ENCODE assay signal across 14 cellular contexts in genomic region chr1:26296340-26297056, GRCh38. TPM values are rescaled to one million over a fixed set of nuclear protein-coding genes. Genes with fewer than 3 reads are reported as not detected.
"Had no signal": no experiment of that assay in that cellular context is flagged by ENCODE, and none has a peak within 500 bp of the region (broad histone marks: within the 10 kb centered on the region; RNA-seq: fewer than 3 reads in every experiment).

No MANE protein-coding gene starts in this region.

- H3K4me3 ChIP-seq: coronary artery, gastroesophageal sphincter, SJSA1, skin epidermis, tibial nerve had no signal

- H3K27ac ChIP-seq: coronary artery, gastroesophageal sphincter, SJSA1, skin epidermis, tibial nerve, VCaP had no signal

- ATAC-seq: gastroesophageal sphincter had no signal

- H3K27me3 ChIP-seq: gastroesophageal sphincter, SJSA1, tibial nerve had no signal

- DNase-seq: activated CD4-positive, alpha-beta T cell treated with anti-CD3 and anti-CD28 coated beads, Interleukin-2, amount 50 U/mL, for 1 hour; activated T-cell treated with anti-CD3 and anti-CD28 coated beads, Interleukin-2, amount 50 U/mL, for 1 hour; caudate nucleus; effector memory CD4-positive, alpha-beta T cell; T1000 had no signal

- H3K4me1 ChIP-seq: gastroesophageal sphincter, SJSA1 had no signal

- H3K9me3 ChIP-seq: gastroesophageal sphincter, SJSA1, tibial nerve had no signal

RNA-seq across cellular contexts. Expression of gene CD52, which starts 21.3 kb away (rescaled TPM):
- total RNA-seq: epithelial cell of proximal tubule, kidney epithelial cell, SJSA1 had no signal

RNA-seq across cellular contexts. Expression of gene CRYBG2, which starts 57.4 kb away (rescaled TPM):
- total RNA-seq: SJSA1, subcutaneous adipose tissue had no signal
